24 cellular contexts compared by ENCODE assay signal in the genomic region with DNA sequence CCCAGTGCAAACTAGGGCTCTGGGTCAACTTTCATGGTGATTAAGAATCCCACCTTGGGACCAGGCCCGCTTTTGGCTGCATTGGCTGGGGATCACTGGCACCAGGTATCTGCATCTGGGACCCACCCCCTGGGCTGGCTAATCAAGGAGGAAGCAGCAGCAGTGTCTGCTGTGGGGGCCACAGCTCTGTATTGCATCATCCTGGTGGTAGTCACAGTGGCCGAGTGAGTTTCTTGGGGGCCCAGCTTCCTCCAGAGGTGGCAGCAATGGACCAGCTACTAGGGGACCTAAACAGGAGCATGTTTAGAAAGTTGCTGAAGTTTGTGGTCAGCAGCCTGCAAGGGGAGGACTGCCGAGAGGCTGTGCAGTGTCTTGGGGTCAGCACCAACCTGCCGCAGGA. TPM values are rescaled to one million over a fixed set of nuclear protein-coding genes. Genes with fewer than 3 reads are reported as not detected.
"Had no signal": no experiment of that assay in that cellular context is flagged by ENCODE, and none has a peak within 500 bp of the region (broad histone marks: within the 10 kb centered on the region; RNA-seq: fewer than 3 reads in every experiment).

No MANE protein-coding gene starts in this region.

- H3K36me3 Mint-ChIP-seq: activated naive CD4-positive, alpha-beta T cell treated with anti-CD3 and anti-CD28 coated beads, Interleukin-2, amount 50 U/mL, for 72 hours had no signal

- H3K9me3 Mint-ChIP-seq: activated naive CD4-positive, alpha-beta T cell treated with anti-CD3 and anti-CD28 coated beads, Interleukin-2, amount 50 U/mL, for 72 hours; activated naive CD8-positive, alpha-beta T cell treated with anti-CD3 and anti-CD28 coated beads, Interleukin-2, amount 50 U/mL, for 24 hours; activated T-cell treated with anti-CD3 and anti-CD28 coated beads, Interleukin-2, amount 50 U/mL, for 24 hours; activated T-helper 1 cell treated with anti-CD3 and anti-CD28 coated beads, Interleukin-12 subunit alpha, Interleukin-12 subunit beta, Interleukin-2, Interleukin-4 antibody, amounts not matched to agents 30 ng/mL and 10 ng/mL and 1 ng/mL, durations not matched to agents 14 hours and 24 hours and 36 hours; T-helper 1 cell treated with Interleukin-12 subunit alpha and Interleukin-12 subunit beta and Interleukin-4 antibody, amounts not matched to agents 30 μg/mL and 1 μg/mL, for 36 hours had no signal

- H3K4me1 Mint-ChIP-seq: activated naive CD8-positive, alpha-beta T cell treated with anti-CD3 and anti-CD28 coated beads, Interleukin-2, amount 50 U/mL, for 24 hours had no signal

- H3K27me3 Mint-ChIP-seq: activated T-cell treated with anti-CD3 and anti-CD28 coated beads, Interleukin-2, amount 50 U/mL, for 24 hours had no signal

- H3K4me3 Mint-ChIP-seq: activated CD8-positive, alpha-beta T cell treated with anti-CD3 and anti-CD28 coated beads, Interleukin-2, amount 10 ng/mL, durations not matched to agents 7 days and 5 days; activated naive CD8-positive, alpha-beta T cell treated with anti-CD3 and anti-CD28 coated beads, Interleukin-2, amount 50 U/mL, for 24 hours; activated T-cell treated with anti-CD3 and anti-CD28 coated beads, Interleukin-2, amount 50 U/mL, for 24 hours; activated T-helper 1 cell treated with anti-CD3 and anti-CD28 coated beads, Interleukin-12 subunit alpha, Interleukin-12 subunit beta, Interleukin-2, Interleukin-4 antibody, amounts not matched to agents 30 ng/mL and 10 ng/mL and 1 ng/mL, durations not matched to agents 14 hours and 24 hours and 36 hours; T-helper 1 cell treated with Interleukin-12 subunit alpha and Interleukin-12 subunit beta and Interleukin-4 antibody, amounts not matched to agents 30 μg/mL and 1 μg/mL, for 36 hours had no signal

- H3K27ac Mint-ChIP-seq: activated CD8-positive, alpha-beta T cell treated with anti-CD3 and anti-CD28 coated beads, Interleukin-2, amount 10 ng/mL, durations not matched to agents 7 days and 5 days; activated naive CD4-positive, alpha-beta T cell treated with anti-CD3 and anti-CD28 coated beads, Interleukin-2, amount 50 U/mL, for 72 hours; activated naive CD8-positive, alpha-beta T cell treated with anti-CD3 and anti-CD28 coated beads, Interleukin-2, amount 50 U/mL, for 24 hours; activated T-cell treated with anti-CD3 and anti-CD28 coated beads, Interleukin-2, amount 50 U/mL, for 24 hours; activated T-helper 1 cell treated with anti-CD3 and anti-CD28 coated beads, Interleukin-12 subunit alpha, Interleukin-12 subunit beta, Interleukin-2, Interleukin-4 antibody, amounts not matched to agents 30 ng/mL and 10 ng/mL and 1 ng/mL, durations not matched to agents 14 hours and 24 hours and 36 hours; T-helper 1 cell treated with Interleukin-12 subunit alpha and Interleukin-12 subunit beta and Interleukin-4 antibody, amounts not matched to agents 30 μg/mL and 1 μg/mL, for 36 hours had no signal

- DNase-seq: activated CD4-positive, alpha-beta T cell treated with anti-CD3 and anti-CD28 coated beads for 4 hours; activated CD8-positive, alpha-beta T cell treated with anti-CD3 and anti-CD28 coated beads, Interleukin-2, amount 10 ng/mL, durations not matched to agents 7 days and 5 days; activated effector memory CD4-positive, alpha-beta T cell treated with Interleukin-2 at 50 U/mL for 16 hours; activated naive CD4-positive, alpha-beta T cell; activated naive CD8-positive, alpha-beta T cell treated with anti-CD3 and anti-CD28 coated beads, Interleukin-2, amount 50 U/mL, for 24 hours; activated T-cell treated with anti-CD3 and anti-CD28 coated beads, Interleukin-2, amount 50 U/mL, for 24 hours; amniotic stem cell; body of pancreas; central memory CD4-positive, alpha-beta T cell; KG1; NCI-H1048; NCI-H146; NCI-H1930; NCI-H2171; NCI-H2227 treated with DMSO at 0.1 percent for 48 hours; NCI-H446 treated with DMSO at 0.1 percent for 48 hours; NCI-H524 treated with DMSO at 0.1 percent for 48 hours; NCI-H82; Peyer's patch; SHP77 had no signal

- H3K27ac ChIP-seq: ascending aorta, Peyer's patch had no signal

- ATAC-seq: activated CD8-positive, alpha-beta T cell treated with anti-CD3 and anti-CD28 coated beads, Interleukin-2, amount 10 ng/mL, durations not matched to agents 7 days and 5 days; activated naive CD4-positive, alpha-beta T cell treated with anti-CD3 and anti-CD28 coated beads, Interleukin-2, amount 50 U/mL, for 72 hours; activated naive CD8-positive, alpha-beta T cell treated with anti-CD3 and anti-CD28 coated beads, Interleukin-2, amount 50 U/mL, for 24 hours had no signal

RNA-seq across cellular contexts. Expression of a gene that starts 15.7 kb away (rescaled TPM):
- total RNA-seq: activated CD8-positive, alpha-beta T cell treated with anti-CD3 and anti-CD28 coated beads, Interleukin-2, amount 10 ng/mL, durations not matched to agents 7 days and 5 days; activated naive CD4-positive, alpha-beta T cell treated with anti-CD3 and anti-CD28 coated beads, Interleukin-2, amount 50 U/mL, for 72 hours; activated T-helper 1 cell treated with anti-CD3 and anti-CD28 coated beads, Interleukin-12 subunit alpha, Interleukin-12 subunit beta, Interleukin-2, Interleukin-4 antibody, amounts not matched to agents 30 ng/mL and 10 ng/mL and 1 ng/mL, durations not matched to agents 14 hours and 24 hours and 36 hours had no signal
